In genomic region chr2:67828066-67828465, GRCh38 we compare ENCODE assay signal across 25 cellular contexts.
A peak's percentile ranks its signal among the peaks of the same experiment; 100 is the strongest.
DNase-seq lines count a peak whose midpoint lies in the region; ATAC-seq and TF ChIP-seq lines count a peak whose summit lies in the region.
"Had no signal": no experiment of that assay in that cellular context is flagged by ENCODE, and none has a peak within 500 bp of the region (broad histone marks: within the 10 kb centered on the region; RNA-seq: fewer than 3 reads in every experiment).

No MANE protein-coding gene starts in this region.

- no peaks in the 10 kb centered on the region for H3K9me3 ChIP-seq in esophagus muscularis mucosa
- H3K9me3 ChIP-seq: neutrophil, SJCRH30, tibial nerve had no signal

- peaks cover 0 to 9% (median 4%) of the 10 kb centered on the region in 4 donors for H3K4me1 ChIP-seq in esophagus muscularis mucosa
- H3K4me1 ChIP-seq: SJCRH30, tibial nerve had no signal

- no peak for ATAC-seq in GM21737 (IDR thresholded peaks at IDR 0.05; ENCODE audit: unreplicated experiment)
- ATAC-seq in GM21529 (IDR thresholded peaks at IDR 0.05; ENCODE audit: unreplicated experiment), result no peak
- no peak for ATAC-seq in GM21423 (IDR thresholded peaks at IDR 0.05; ENCODE audit: unreplicated experiment)
- ATAC-seq: activated CD4-positive, CD25-positive, alpha-beta regulatory T cell treated with anti-CD3 and anti-CD28 coated beads, Interleukin-2, amount 50 U/mL, for 24 hours; activated CD8-positive, alpha-beta T cell treated with anti-CD3 and anti-CD28 coated beads for 36 hours; activated naive CD8-positive, alpha-beta T cell treated with anti-CD3 and anti-CD28 coated beads, Interleukin-2, amount 50 U/mL, for 24 hours; CD8-positive, alpha-beta T cell; left lobe of liver had no signal

- no peak for TF ChIP-seq CTCF in esophagus muscularis mucosa (IDR thresholded peaks at IDR 0.05)

- no peak for TF ChIP-seq POLR2A in esophagus muscularis mucosa (IDR thresholded peaks at IDR 0.05; ENCODE audit: low read depth)

- DNase-seq in NCI-H2029 (lab: John Stamatoyannopoulos, UW) (peak; percentile 76), NCI-H526 (lab: John Stamatoyannopoulos, UW) (peak; percentile 61 to 73), esophagus muscularis mucosa (ENCODE audit: extremely low spot score) (peak; percentile 39)
- DNase-seq: activated CD8-positive, alpha-beta T cell treated with anti-CD3 and anti-CD28 coated beads for 36 hours; activated gamma-delta T cell treated with Interleukin-2 at 50 U/mL for 16 hours; activated naive CD8-positive, alpha-beta T cell treated with anti-CD3 and anti-CD28 coated beads, Interleukin-2, amount 50 U/mL, for 24 hours; CD8-positive, alpha-beta T cell; effector CD4-positive, alpha-beta T cell; foreskin melanocyte; H7; hippocampal formation; immature natural killer cell; mesendoderm; MV-4-11; NCI-H226; SJCRH30; stimulated activated CD8-positive, alpha-beta memory T cell treated with anti-CD3 and anti-CD28 coated beads, Interleukin-4, amount 100 ng/mL, for 48 hours had no signal

- WGBS in esophagus muscularis mucosa, result 75% methylated on average over 2 of the region's 2 CpGs

- H3K36me3 ChIP-seq in esophagus muscularis mucosa, result no peaks in the 10 kb centered on the region
- H3K36me3 ChIP-seq: neutrophil, SJCRH30, tibial nerve had no signal

- TF ChIP-seq EP300 in Ishikawa (IDR thresholded peaks at IDR 0.05; ENCODE audit: borderline replicate concordance), result peak; percentile 59; the same call in 1 of the 2 replicates
- no peak for TF ChIP-seq EP300 in esophagus muscularis mucosa (IDR thresholded peaks at IDR 0.05)

- TF ChIP-seq RAD21 in Ishikawa (IDR thresholded peaks at IDR 0.05; ENCODE audit: low read depth), result no peak

- intact Hi-C loops in esophagus muscularis mucosa (cut with DNase I), result no loop called here

- no peak overlapping the region for H3K27ac ChIP-seq in esophagus muscularis mucosa (replicated peaks in 1 of 4)
- H3K27ac ChIP-seq: neutrophil, SJCRH30, tibial nerve had no signal

- no peaks in the 10 kb centered on the region for H3K27me3 ChIP-seq in esophagus muscularis mucosa
- H3K27me3 ChIP-seq: neutrophil, SJCRH30, tibial nerve had no signal

- no peak overlapping the region for H3K4me3 ChIP-seq in esophagus muscularis mucosa
- H3K4me3 ChIP-seq: SJCRH30, tibial nerve had no signal

TF ChIP-seq in Ishikawa, 13 proteins besides CTCF, POLR2A, EP300 and RAD21:
- peak; percentile 42; the same call in 1 of the 2 replicates for TF ChIP-seq FOXM1 (IDR thresholded peaks at IDR 0.05; ENCODE audit: borderline replicate concordance, low read depth)
- TF ChIP-seq MAX (IDR thresholded peaks at IDR 0.05), result no peak
- TF ChIP-seq ZBTB7A (IDR thresholded peaks at IDR 0.05; ENCODE audit: low read depth), result no peak
- TF ChIP-seq EGR1 (IDR thresholded peaks at IDR 0.05), result no peak
- peak; percentile 81 for TF ChIP-seq NFIC (IDR thresholded peaks at IDR 0.05)
- peak; percentile 49 for TF ChIP-seq TCF12 (IDR thresholded peaks at IDR 0.05; ENCODE audit: low read depth)
- TF ChIP-seq TEAD4 (IDR thresholded peaks at IDR 0.05), result no peak
- TF ChIP-seq YY1 (IDR thresholded peaks at IDR 0.05; ENCODE audit: low read depth), result no peak
- TF ChIP-seq USF1 (IDR thresholded peaks at IDR 0.05), result no peak
- TF ChIP-seq TAF1 (IDR thresholded peaks at IDR 0.05; ENCODE audit: low read depth), result no peak
TF ChIP-seq in Ishikawa: peak in this region for 3.
